27 cellular contexts compared by ENCODE assay signal in the genomic region with DNA sequence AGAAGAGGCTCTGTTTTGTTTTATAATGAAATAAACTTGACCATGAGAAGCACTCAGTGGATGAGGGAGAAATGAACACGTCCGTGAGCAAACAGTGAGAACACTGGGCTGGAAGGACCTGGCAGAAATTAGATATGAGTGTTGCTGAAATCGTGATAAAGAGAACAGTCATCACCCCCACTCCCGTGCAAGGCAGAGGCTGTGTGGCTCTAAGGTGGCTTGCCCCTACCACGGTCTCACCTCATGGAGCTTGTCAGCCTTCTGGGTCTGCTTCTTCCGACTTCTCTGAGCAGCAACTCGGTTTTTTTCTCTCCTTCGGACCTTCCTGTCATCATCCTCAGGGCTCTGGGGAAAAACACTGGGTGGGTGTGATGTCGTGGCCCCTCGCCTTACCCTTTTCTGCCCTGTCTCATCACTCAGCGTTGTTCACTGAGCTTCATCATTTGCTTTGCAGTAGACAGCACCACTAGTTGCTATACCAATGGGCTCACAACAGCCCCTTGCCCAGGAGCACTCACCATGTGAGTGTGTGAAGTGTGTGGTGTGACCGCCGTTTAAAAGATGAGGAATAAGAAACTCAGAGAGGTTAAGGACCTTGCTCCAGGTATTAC. TPM values are rescaled to one million over a fixed set of nuclear protein-coding genes. Genes with fewer than 3 reads are reported as not detected.
DNase-seq lines count a peak whose midpoint lies in the region; ATAC-seq, FAIRE-seq and TF ChIP-seq lines count a peak whose summit lies in the region.
"Had no signal": no experiment of that assay in that cellular context is flagged by ENCODE, and none has a peak within 500 bp of the region (broad histone marks: within the 10 kb centered on the region; RNA-seq: fewer than 3 reads in every experiment).

No MANE protein-coding gene starts in this region.

- H3K27ac ChIP-seq in OCI-LY3 (ENCODE audit: low read length) (no peak overlapping the region), trophoblast cell (ENCODE audit: low read depth, low read length) (no peak overlapping the region), spleen (no peak overlapping the region)
- H3K27ac ChIP-seq: C4-2B, cardiac muscle cell, pancreas, SK-N-MC, vagina had no signal

- no CpG with 5 or more reads among the region's 13 CpGs for WGBS in trophoblast cell (ENCODE audit: extremely low coverage, insufficient coverage, insufficient read length)
- WGBS in spleen, 5 donors: 75 to 94% (median 87%) methylated on average over 13 of the region's 13 CpGs

- H4K91ac ChIP-seq in trophoblast cell (ENCODE audit: low read depth, low read length): no peak overlapping the region

- H3K4me1 Mint-ChIP-seq in natural killer cell treated with Interleukin-12 subunit alpha and Interleukin-12 subunit beta and Interleukin-15 and Interleukin-18, amount 100 ng/mL, for 72 hours (ENCODE audit: low read depth in 2 of 2): peaks cover 37 to 47% of the 10 kb centered on the region in 2 donors
- peaks cover 15 to 34% of the 10 kb centered on the region in 2 donors for H3K4me1 Mint-ChIP-seq in natural killer cell
- peaks cover 53% of the 10 kb centered on the region for H3K4me1 Mint-ChIP-seq in activated T-helper 2 cell treated with anti-CD3 and anti-CD28 coated beads, Interferon-gamma antibody, Interleukin-2, Interleukin-4, amounts not matched to agents 10 μg/mL and 5 μg/mL and 100 μg/mL, durations not matched to agents 14 hours and 24 hours and 36 hours (ENCODE audit: low read depth)
- peaks cover 46 to 66% of the 10 kb centered on the region in 2 donors for H3K4me1 Mint-ChIP-seq in stimulated activated naive B cell treated with anti-CD40 and anti-IgM and Interleukin-4, amounts not matched to agents 10 μg/mL and 1 μg/mL and 100 μg/mL, for 72 hours

- peak overlapping the region; percentile 91; the same call in 1 of the 2 replicates for H3K4me2 ChIP-seq in OCI-LY3 (ENCODE audit: low read length)
- H3K4me2 ChIP-seq in trophoblast cell (ENCODE audit: low read length): no peak overlapping the region

- H3K9me3 ChIP-seq in OCI-LY3 (ENCODE audit: insufficient read depth, low read length) (no peaks in the 10 kb centered on the region), trophoblast cell (ENCODE audit: insufficient read depth, low read depth, low read length) (peaks cover 3% of the 10 kb centered on the region), spleen (no peaks in the 10 kb centered on the region)
- H3K9me3 ChIP-seq: pancreas, vagina had no signal

- H2BK12ac ChIP-seq in trophoblast cell (ENCODE audit: low read length): no peak overlapping the region

- no peaks in the 10 kb centered on the region for H3K79me1 ChIP-seq in trophoblast cell (ENCODE audit: low read length)

- TF ChIP-seq POLR2A in spleen (IDR thresholded peaks at IDR 0.05): no peak

- H2AK5ac ChIP-seq in trophoblast cell (ENCODE audit: low read length): no peak overlapping the region

- H4K12ac ChIP-seq in trophoblast cell (ENCODE audit: low read depth, low read length): no peak overlapping the region

- H3K4ac ChIP-seq in trophoblast cell (ENCODE audit: low read depth, low read length): no peak overlapping the region

- H3K36me3 ChIP-seq in OCI-LY3 (replicated peaks; ENCODE audit: low read depth, low read length) (peaks cover 21% of the 10 kb centered on the region), trophoblast cell (ENCODE audit: control insufficient read depth in 1 of 2, insufficient read depth in 2 of 2, low read length in 2 of 2) (no peaks in the 10 kb centered on the region), spleen (peaks cover 0 to 12% (median 0%) of the 10 kb centered on the region in 6 donors)
- H3K36me3 ChIP-seq: cardiac muscle cell, pancreas, vagina had no signal

- H2BK5ac ChIP-seq in trophoblast cell (ENCODE audit: low read depth, low read length, poor library complexity): no peak overlapping the region

- no peak overlapping the region for H3K14ac ChIP-seq in trophoblast cell (ENCODE audit: low read length)

- no peak overlapping the region for H2BK120ac ChIP-seq in trophoblast cell (ENCODE audit: insufficient read depth, low read length, poor library complexity)

- no peaks in the 10 kb centered on the region for H4K20me1 ChIP-seq in OCI-LY3 (ENCODE audit: insufficient read depth, low read length)

- ATAC-seq in natural killer cell treated with Interleukin-12 subunit alpha and Interleukin-12 subunit beta and Interleukin-15 and Interleukin-18, amount 100 ng/mL, for 72 hours: no peak
- no peak for ATAC-seq in natural killer cell
- no peak for ATAC-seq in stimulated activated naive B cell treated with anti-CD40 and anti-IgM and Interleukin-4, amounts not matched to agents 10 μg/mL and 1 μg/mL and 100 μg/mL, for 72 hours (replicated peaks)
- ATAC-seq: left cardiac atrium, pancreas, right cardiac atrium had no signal

- H3K4me3 ChIP-seq in OCI-LY3 (ENCODE audit: low read length): no peak overlapping the region
- no peak overlapping the region for H3K4me3 ChIP-seq in trophoblast cell (ENCODE audit: low read depth, low read length)
- H3K4me3 ChIP-seq in spleen: no peak overlapping the region
- H3K4me3 ChIP-seq: cardiac muscle cell, pancreas, SK-N-MC, vagina had no signal

- FAIRE-seq in RCC 7860 (lab: Jason Lieb, UNC): no peak
- FAIRE-seq: endothelial cell of umbilical vein, H1, pancreas had no signal

- intact Hi-C loops in natural killer cell (cut with micrococcal nuclease) (no loop called here), spleen (cut with DNase I; ENCODE audit: low total_unique reads) (no loop called here)
- intact Hi-C loops in activated T-helper 2 cell treated with anti-CD3 and anti-CD28 coated beads, Interferon-gamma antibody, Interleukin-2, Interleukin-4, amounts not matched to agents 10 μg/mL and 5 μg/mL and 100 μg/mL, durations not matched to agents 14 hours and 24 hours and 36 hours (cut with micrococcal nuclease): loop anchor here (5.0 kb wide), 1 partner anchor 90 kb away; the partner anchor contains the start of gene ATF3

- H3K9ac ChIP-seq in OCI-LY3 (ENCODE audit: low read length) (no peak overlapping the region), trophoblast cell (ENCODE audit: low read length) (no peak overlapping the region)

- no peak for DNase-seq in natural killer cell treated with Interleukin-12 subunit alpha and Interleukin-12 subunit beta and Interleukin-15 and Interleukin-18, amount 100 ng/mL, for 72 hours (ENCODE audit: low spot score)
- DNase-seq in natural killer cell (no peak), trophoblast cell (no peak), spleen (no peak), RCC 7860 (ENCODE audit: low spot score) (no peak)
- DNase-seq in activated T-helper 2 cell treated with anti-CD3 and anti-CD28 coated beads, Interferon-gamma antibody, Interleukin-2, Interleukin-4, amounts not matched to agents 10 μg/mL and 5 μg/mL and 100 μg/mL, durations not matched to agents 14 hours and 24 hours and 36 hours (ENCODE audit: low spot score): no peak
- no peak for DNase-seq in stimulated activated naive B cell treated with anti-CD40 and anti-IgM and Interleukin-4, amounts not matched to agents 10 μg/mL and 1 μg/mL and 100 μg/mL, for 72 hours
- DNase-seq: activated B cell treated with CpG ODN at 0.5 μM for 24 hours; activated naive CD4-positive, alpha-beta T cell; anterior cingulate cortex; left cardiac atrium; mesenchymal stem cell; naive B cell; NCI-H2081 treated with DMSO at 0.1 percent for 48 hours; NK-92 treated with Interleukin-12 subunit alpha and Interleukin-12 subunit beta, amount 100 ng/mL, for 24 hours; pancreas; right cardiac atrium; stimulated activated CD4-positive, alpha-beta T cell treated with anti-CD3 and anti-CD28 coated beads, Interleukin-15, amount 100 ng/mL, for 24 hours; stimulated activated CD8-positive, alpha-beta memory T cell treated with anti-CD3 and anti-CD28 coated beads, Interleukin-4, amount 100 ng/mL, for 48 hours; T-helper 9 cell had no signal

- H3K27me3 ChIP-seq in OCI-LY3 (ENCODE audit: low read depth, low read length) (peaks cover 11% of the 10 kb centered on the region), trophoblast cell (ENCODE audit: insufficient read depth, low read length) (peaks cover 36% of the 10 kb centered on the region), spleen (replicated peaks in 1 of 7) (peaks cover 0 to 24% (median 0%) of the 10 kb centered on the region in 7 donors)
- H3K27me3 ChIP-seq: vagina had no signal

- peak overlapping the region; percentile 83 for H3K4me3 Mint-ChIP-seq in natural killer cell treated with Interleukin-12 subunit alpha and Interleukin-12 subunit beta and Interleukin-15 and Interleukin-18, amount 100 ng/mL, for 72 hours
- no peak overlapping the region for H3K4me3 Mint-ChIP-seq in natural killer cell
- H3K4me3 Mint-ChIP-seq in activated T-helper 2 cell treated with anti-CD3 and anti-CD28 coated beads, Interferon-gamma antibody, Interleukin-2, Interleukin-4, amounts not matched to agents 10 μg/mL and 5 μg/mL and 100 μg/mL, durations not matched to agents 14 hours and 24 hours and 36 hours (ENCODE audit: low read depth): peak overlapping the region; percentile 90
- H3K4me3 Mint-ChIP-seq in stimulated activated naive B cell treated with anti-CD40 and anti-IgM and Interleukin-4, amounts not matched to agents 10 μg/mL and 1 μg/mL and 100 μg/mL, for 72 hours: peak overlapping the region; percentile 80 to 88

- H3K4me1 ChIP-seq in OCI-LY3 (ENCODE audit: low read length): peaks cover 29% of the 10 kb centered on the region
- peaks cover 13 to 14% of the 10 kb centered on the region in 2 experiments for H3K4me1 ChIP-seq in trophoblast cell (ENCODE audit: control insufficient read depth in 1 of 2, insufficient read depth in 2 of 2, low read length in 2 of 2)
- H3K4me1 ChIP-seq in spleen: peaks cover 24 to 49% (median 38%) of the 10 kb centered on the region in 6 donors

- no peaks in the 10 kb centered on the region for H3K9me3 Mint-ChIP-seq in natural killer cell treated with Interleukin-12 subunit alpha and Interleukin-12 subunit beta and Interleukin-15 and Interleukin-18, amount 100 ng/mL, for 72 hours
- no peaks in the 10 kb centered on the region for H3K9me3 Mint-ChIP-seq in natural killer cell
- no peaks in the 10 kb centered on the region for H3K9me3 Mint-ChIP-seq in activated T-helper 2 cell treated with anti-CD3 and anti-CD28 coated beads, Interferon-gamma antibody, Interleukin-2, Interleukin-4, amounts not matched to agents 10 μg/mL and 5 μg/mL and 100 μg/mL, durations not matched to agents 14 hours and 24 hours and 36 hours
- no peaks in the 10 kb centered on the region for H3K9me3 Mint-ChIP-seq in stimulated activated naive B cell treated with anti-CD40 and anti-IgM and Interleukin-4, amounts not matched to agents 10 μg/mL and 1 μg/mL and 100 μg/mL, for 72 hours
- H3K9me3 Mint-ChIP-seq: activated B cell treated with CpG ODN at 0.5 μM for 24 hours, naive B cell had no signal

- peak overlapping the region; percentile 34 to 63 for H3K27ac Mint-ChIP-seq in natural killer cell treated with Interleukin-12 subunit alpha and Interleukin-12 subunit beta and Interleukin-15 and Interleukin-18, amount 100 ng/mL, for 72 hours
- H3K27ac Mint-ChIP-seq in natural killer cell: no peak overlapping the region
- H3K27ac Mint-ChIP-seq in activated T-helper 2 cell treated with anti-CD3 and anti-CD28 coated beads, Interferon-gamma antibody, Interleukin-2, Interleukin-4, amounts not matched to agents 10 μg/mL and 5 μg/mL and 100 μg/mL, durations not matched to agents 14 hours and 24 hours and 36 hours: peak overlapping the region; percentile 75
- H3K27ac Mint-ChIP-seq in stimulated activated naive B cell treated with anti-CD40 and anti-IgM and Interleukin-4, amounts not matched to agents 10 μg/mL and 1 μg/mL and 100 μg/mL, for 72 hours: peak overlapping the region; percentile 71
- H3K27ac Mint-ChIP-seq: activated B cell treated with CpG ODN at 0.5 μM for 24 hours had no signal

- H3K79me2 ChIP-seq in OCI-LY3 (ENCODE audit: low read length) (peaks cover 20% of the 10 kb centered on the region), trophoblast cell (ENCODE audit: control insufficient read depth, insufficient read depth, low read length, poor library complexity) (no peaks in the 10 kb centered on the region)

- H4K8ac ChIP-seq in trophoblast cell (ENCODE audit: low read depth, low read length): no peak overlapping the region

- no peak overlapping the region for H2AFZ ChIP-seq in OCI-LY3 (ENCODE audit: low read depth, low read length)
- H2AFZ ChIP-seq in trophoblast cell (ENCODE audit: insufficient read depth, low read length, poor library complexity): no peak overlapping the region

- H3K18ac ChIP-seq in trophoblast cell (ENCODE audit: low read length): no peak overlapping the region

- peaks cover 28% of the 10 kb centered on the region for H3K36me3 Mint-ChIP-seq in natural killer cell treated with Interleukin-12 subunit alpha and Interleukin-12 subunit beta and Interleukin-15 and Interleukin-18, amount 100 ng/mL, for 72 hours
- no peaks in the 10 kb centered on the region for H3K36me3 Mint-ChIP-seq in natural killer cell
- H3K36me3 Mint-ChIP-seq in activated T-helper 2 cell treated with anti-CD3 and anti-CD28 coated beads, Interferon-gamma antibody, Interleukin-2, Interleukin-4, amounts not matched to agents 10 μg/mL and 5 μg/mL and 100 μg/mL, durations not matched to agents 14 hours and 24 hours and 36 hours (ENCODE audit: low read depth): peaks cover 60% of the 10 kb centered on the region
- H3K36me3 Mint-ChIP-seq in stimulated activated naive B cell treated with anti-CD40 and anti-IgM and Interleukin-4, amounts not matched to agents 10 μg/mL and 1 μg/mL and 100 μg/mL, for 72 hours: peaks cover 53 to 67% of the 10 kb centered on the region in 2 donors
- H3K36me3 Mint-ChIP-seq: naive B cell had no signal

- H3K27me3 Mint-ChIP-seq in natural killer cell treated with Interleukin-12 subunit alpha and Interleukin-12 subunit beta and Interleukin-15 and Interleukin-18, amount 100 ng/mL, for 72 hours: peaks cover 36 to 43% of the 10 kb centered on the region in 2 donors
- peaks cover 35 to 44% of the 10 kb centered on the region in 2 donors for H3K27me3 Mint-ChIP-seq in natural killer cell (ENCODE audit: low read depth in 2 of 2)
- no peaks in the 10 kb centered on the region for H3K27me3 Mint-ChIP-seq in activated T-helper 2 cell treated with anti-CD3 and anti-CD28 coated beads, Interferon-gamma antibody, Interleukin-2, Interleukin-4, amounts not matched to agents 10 μg/mL and 5 μg/mL and 100 μg/mL, durations not matched to agents 14 hours and 24 hours and 36 hours (ENCODE audit: low read depth)
- peaks cover 18 to 19% of the 10 kb centered on the region in 2 donors for H3K27me3 Mint-ChIP-seq in stimulated activated naive B cell treated with anti-CD40 and anti-IgM and Interleukin-4, amounts not matched to agents 10 μg/mL and 1 μg/mL and 100 μg/mL, for 72 hours

- TF ChIP-seq CTCF in natural killer cell (IDR thresholded peaks at IDR 0.05) (no peak), OCI-LY3 (IDR thresholded peaks at IDR 0.05; ENCODE audit: low read depth, low read length) (no peak), spleen (IDR thresholded peaks at IDR 0.05 in 8 of 11, conservative IDR thresholded peaks at IDR 0.05 in 3 of 11) (no peak)

- no peak overlapping the region for H3K23ac ChIP-seq in trophoblast cell (ENCODE audit: low read length)

RNA-seq across cellular contexts. Expression of gene BATF3, which starts 2.8 kb away (rescaled TPM):
- total RNA-seq in natural killer cell treated with Interleukin-12 subunit alpha and Interleukin-12 subunit beta and Interleukin-15 and Interleukin-18, amount 100 ng/mL, for 72 hours: 100 to 1,000 TPM in 1 of 2 donors, 10 to 100 TPM in 1; 46.6 to 137 TPM
- total RNA-seq in natural killer cell: 1 to 10 TPM in 2 of 3 donors, under 1 TPM in 1; 0.25 to 3.6 (median 1.2) TPM
- 246 and 249 TPM in 2 replicates for total RNA-seq in activated T-helper 2 cell treated with anti-CD3 and anti-CD28 coated beads, Interferon-gamma antibody, Interleukin-2, Interleukin-4, amounts not matched to agents 10 μg/mL and 5 μg/mL and 100 μg/mL, durations not matched to agents 14 hours and 24 hours and 36 hours
- polyA plus RNA-seq in trophoblast cell (2013): 1.3 and 1.6 TPM in 2 replicates
- total RNA-seq in spleen: 10 to 100 TPM; 10.8 to 34.0 (median 14.1) TPM
- polyA plus RNA-seq in spleen: 10 to 100 TPM; 11.3 to 23.3 (median 12.3) TPM

Comparison
In these comparisons a context has a peak if more than half of its experiments do, and no peak if none do; other contexts are left out.
1. H3K27ac Mint-ChIP-seq: peak in natural killer cell treated with Interleukin-12 subunit alpha and Interleukin-12 subunit beta and Interleukin-15 and Interleukin-18, amount 100 ng/mL, for 72 hours (2 of 2), activated T-helper 2 cell treated with anti-CD3 and anti-CD28 coated beads, Interferon-gamma antibody, Interleukin-2, Interleukin-4, amounts not matched to agents 10 μg/mL and 5 μg/mL and 100 μg/mL, durations not matched to agents 14 hours and 24 hours and 36 hours (single experiment) and stimulated activated naive B cell treated with anti-CD40 and anti-IgM and Interleukin-4, amounts not matched to agents 10 μg/mL and 1 μg/mL and 100 μg/mL, for 72 hours (single experiment); none in natural killer cell (0 of 2).